26 cellular contexts compared by ENCODE assay signal in genomic region chr22:22924369-22925145, GRCh38. TPM values are rescaled to one million over a fixed set of nuclear protein-coding genes. Genes with fewer than 3 reads are reported as not detected.
DNase-seq lines count a peak whose midpoint lies in the region; ATAC-seq, FAIRE-seq and TF ChIP-seq lines count a peak whose summit lies in the region.
"Had no signal": no experiment of that assay in that cellular context is flagged by ENCODE, and none has a peak within 500 bp of the region (broad histone marks: within the 10 kb centered on the region; RNA-seq: fewer than 3 reads in every experiment).

No MANE protein-coding gene starts in this region.

- H2AFZ ChIP-seq in GM23248, result no peak overlapping the region

- in situ Hi-C loops in GM23248 (cut with MboI), result no loop called here

- H3K4me1 ChIP-seq in pancreas (no peaks in the 10 kb centered on the region), GM23248 (ENCODE audit: insufficient read depth) (peaks cover 11% of the 10 kb centered on the region)

- no peaks in the 10 kb centered on the region for H3K36me3 Mint-ChIP-seq in T-helper 2 cell treated with Interferon-gamma antibody and Interleukin-4, amounts not matched to agents 5 μg/mL and 100 μg/mL, for 36 hours (ENCODE audit: low read depth)
- no peaks in the 10 kb centered on the region for H3K36me3 Mint-ChIP-seq in naive B cell
- H3K36me3 Mint-ChIP-seq: CD8-positive, alpha-beta T cell had no signal

- no peak overlapping the region for H3K4me2 ChIP-seq in GM23248 (ENCODE audit: unreplicated experiment)

- no peaks in the 10 kb centered on the region for H4K20me1 ChIP-seq in GM23248 (ENCODE audit: insufficient read depth)

- H3K4me3 ChIP-seq in pancreas (no peak overlapping the region), GM23248 (no peak overlapping the region)
- H3K4me3 ChIP-seq: SK-N-MC had no signal

- H3K9me3 ChIP-seq in pancreas (no peaks in the 10 kb centered on the region), GM23248 (ENCODE audit: low read depth) (no peaks in the 10 kb centered on the region)

- H3K27ac ChIP-seq in pancreas, result no peak overlapping the region
- H3K27ac ChIP-seq in GM23248, result no peak overlapping the region
- H3K27ac ChIP-seq: HL-60, SK-N-MC had no signal

- ATAC-seq in naive B cell (ENCODE audit: low read depth in 2 of 2) (no peak), pancreas (no peak), HG02678 (IDR thresholded peaks at IDR 0.05; ENCODE audit: unreplicated experiment) (no peak)
- ATAC-seq: CD8-positive, alpha-beta T cell had no signal

- no peak overlapping the region for H3K4me3 Mint-ChIP-seq in T-helper 2 cell treated with Interferon-gamma antibody and Interleukin-4, amounts not matched to agents 5 μg/mL and 100 μg/mL, for 36 hours
- peak overlapping the region in 7 of 8 donors; percentile 27 to 73 (median 43) for H3K4me3 Mint-ChIP-seq in naive B cell
- H3K4me3 Mint-ChIP-seq: CD8-positive, alpha-beta T cell; H9 had no signal

- no peak for TF ChIP-seq CTCF in pancreas (IDR thresholded peaks at IDR 0.05)

- peaks cover 24% of the 10 kb centered on the region for H3K4me1 Mint-ChIP-seq in T-helper 2 cell treated with Interferon-gamma antibody and Interleukin-4, amounts not matched to agents 5 μg/mL and 100 μg/mL, for 36 hours (ENCODE audit: low read depth)
- peaks cover 84 to 100% (median 94%) of the 10 kb centered on the region in 3 donors for H3K4me1 Mint-ChIP-seq in naive B cell

- intact Hi-C loops in pancreas (cut with DNase I), result no loop called here

- no peaks in the 10 kb centered on the region for H3K9me2 ChIP-seq in GM23248 (ENCODE audit: insufficient read depth)

- FAIRE-seq in pancreas (lab: Jason Lieb, UNC), result no peak
- FAIRE-seq: D721Med, RCC 7860 had no signal

- H3F3A ChIP-seq in GM23248 (ENCODE audit: insufficient read depth), result no peaks in the 10 kb centered on the region

- H3K27ac Mint-ChIP-seq in T-helper 2 cell treated with Interferon-gamma antibody and Interleukin-4, amounts not matched to agents 5 μg/mL and 100 μg/mL, for 36 hours, result peak overlapping the region; percentile 38
- H3K27ac Mint-ChIP-seq in naive B cell, result peak overlapping the region in 5 of 6 donors; percentile 72 to 100 (median 97)
- H3K27ac Mint-ChIP-seq: CD8-positive, alpha-beta T cell had no signal

- no peaks in the 10 kb centered on the region for H3K36me3 ChIP-seq in pancreas
- no peaks in the 10 kb centered on the region for H3K36me3 ChIP-seq in GM23248 (ENCODE audit: low read depth)

- H3K27me3 Mint-ChIP-seq in T-helper 2 cell treated with Interferon-gamma antibody and Interleukin-4, amounts not matched to agents 5 μg/mL and 100 μg/mL, for 36 hours (ENCODE audit: low read depth), result peaks cover 4% of the 10 kb centered on the region
- no peaks in the 10 kb centered on the region for H3K27me3 Mint-ChIP-seq in naive B cell

- no peak for DNase-seq in T-helper 2 cell treated with Interferon-gamma antibody and Interleukin-4, amounts not matched to agents 5 μg/mL and 100 μg/mL, for 36 hours (ENCODE audit: low spot score)
- DNase-seq in T-helper 2 cell, result no peak
- DNase-seq in RPMI8226, result peak; percentile 6
- no peak for DNase-seq in naive B cell
- no peak for DNase-seq in pancreas
- DNase-seq in GM23248, result no peak
- DNase-seq in epidermal melanocyte (ENCODE audit: insufficient read length, low spot score), result no peak
- DNase-seq: AML-193; CD8-positive, alpha-beta T cell; DMS79 treated with DMSO at 0.1 percent for 48 hours; H9; IMR-90; MM.1S; NCI-H1092; NCI-H146; NCI-H2029 treated with DMSO at 0.1 percent for 48 hours; Right ventricle myocardium superior had no signal

- H3K9ac ChIP-seq in GM23248, result no peak overlapping the region

- H3K27me3 ChIP-seq in pancreas (no peaks in the 10 kb centered on the region), GM23248 (replicated peaks; ENCODE audit: insufficient read depth) (no peaks in the 10 kb centered on the region)

- 68 to 72% methylated on average over 9 of the region's 9 CpGs for WGBS in pancreas, 2 donors
- WGBS in GM23248 (ENCODE audit: low coverage in 1 of 2, low lambda C conversion rate in 2 of 2, missing lambda C conversion rate in 2 of 2), 2 experiments, result 37 to 50% methylated on average over 4 to 9 of the region's 9 CpGs

- no peaks in the 10 kb centered on the region for H3K9me3 Mint-ChIP-seq in T-helper 2 cell treated with Interferon-gamma antibody and Interleukin-4, amounts not matched to agents 5 μg/mL and 100 μg/mL, for 36 hours
- H3K9me3 Mint-ChIP-seq in naive B cell, result no peaks in the 10 kb centered on the region
- H3K9me3 Mint-ChIP-seq: CD8-positive, alpha-beta T cell; H9 had no signal

- no peaks in the 10 kb centered on the region for H3K79me2 ChIP-seq in GM23248 (ENCODE audit: insufficient read depth)

RNA-seq across cellular contexts. Expression of gene IGLL5, which starts 36.9 kb away (rescaled TPM):
- polyA plus RNA-seq in naive B cell (ENCODE audit: low read depth in 6 of 6) (100 to 1,000 TPM; 233 to 640 (median 475) TPM), pancreas (under 1 TPM in 1 of 2 donors, not detected in 1; 0.42 TPM), GM23248 (2016; fragmentation: Nextera tagmentation; extraction: Ambion mirVana) (not detected in 2 replicates)
- total RNA-seq in pancreas, result 10 to 100 TPM in 1 of 6 donors, 1 to 10 TPM in 1, under 1 TPM in 2, not detected in 2; 0.23 to 26.3 (median 2.3) TPM
- total RNA-seq in GM23248 (2014; rRNA removed; shearing (Covaris generic)), result not detected in 2 replicates
- total RNA-seq: G401, H9, HT1080, IMR-90, LHCN-M2, NCI-H460, Right ventricle myocardium superior had no signal
- polyA plus RNA-seq: IMR-90 had no signal

Comparison
In these comparisons a context has a peak if more than half of its experiments do, and no peak if none do; other contexts are left out.
1. RNA of gene IGLL5, which starts 36.9 kb away (polyA plus RNA-seq): 233 to 640 TPM in naive B cell; 0.42 TPM in pancreas and not detected in GM23248; every median in the first group is over 100 times any median in the second.